Comparison of ENCODE assay signal across 17 cellular contexts in the genomic region with DNA sequence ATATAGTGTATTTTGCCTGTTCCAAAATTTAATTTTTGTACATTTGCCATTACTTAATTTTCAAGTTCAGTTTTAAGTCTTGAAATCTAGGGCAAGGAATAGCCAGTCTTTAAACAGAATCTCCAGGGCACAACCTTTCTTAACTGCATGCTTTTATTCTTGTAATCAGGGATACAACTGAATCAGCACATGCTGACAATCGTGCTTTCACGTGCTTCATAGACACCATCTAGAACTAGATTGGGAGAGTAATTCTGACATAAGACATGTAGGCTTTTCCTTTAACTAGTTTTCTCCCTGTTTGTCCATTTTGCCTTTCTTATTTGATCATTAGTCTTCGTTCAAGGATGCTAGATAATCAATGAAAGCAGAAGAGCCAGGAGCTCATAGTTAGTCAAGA.
DNase-seq lines count a peak whose midpoint lies in the region; ATAC-seq and TF ChIP-seq lines count a peak whose summit lies in the region.
"Had no signal": no experiment of that assay in that cellular context is flagged by ENCODE, and none has a peak within 500 bp of the region (broad histone marks: within the 10 kb centered on the region; RNA-seq: fewer than 3 reads in every experiment).

No MANE protein-coding gene starts in this region.

- H3K23me2 ChIP-seq in H9 (ENCODE audit: insufficient read length, low read depth, low read length, poor library complexity, severe bottlenecking): no peaks in the 10 kb centered on the region

- no peak for DNase-seq in neural progenitor cell (ENCODE audit: low spot score)
- DNase-seq in H9: no peak
- no peak for DNase-seq in NCI-H1930 (lab: John Stamatoyannopoulos, UW)
- DNase-seq: 8988T; ACHN; BE2C; C1 segment of cervical spinal cord; CD4-positive, alpha-beta memory T cell; CD4-positive, CD25-positive, alpha-beta regulatory T cell; CD8-positive, alpha-beta memory T cell; COR-L47; DMS79 treated with DMSO at 0.1 percent for 48 hours; GF-D8 had no signal

- H3K4me3 Mint-ChIP-seq in neural progenitor cell (no peak overlapping the region), H9 (no peak overlapping the region)
- H3K4me3 Mint-ChIP-seq: CD14-positive monocyte; CD4-positive, alpha-beta memory T cell; CD4-positive, CD25-positive, alpha-beta regulatory T cell; CD8-positive, alpha-beta memory T cell had no signal

- H2BK12ac ChIP-seq in H9 (ENCODE audit: insufficient read length, low read depth, low read length): no peak overlapping the region

- no peaks in the 10 kb centered on the region for H3K27me3 Mint-ChIP-seq in neural progenitor cell (ENCODE audit: insufficient read depth, low read depth)
- H3K27me3 Mint-ChIP-seq in H9 (ENCODE audit: low read depth): no peaks in the 10 kb centered on the region; the same call in 1 of the 2 replicates
- H3K27me3 Mint-ChIP-seq: CD4-positive, alpha-beta memory T cell; CD4-positive, CD25-positive, alpha-beta regulatory T cell; CD8-positive, alpha-beta memory T cell had no signal

- no peaks in the 10 kb centered on the region for H3K79me1 ChIP-seq in H9 (ENCODE audit: insufficient read depth, low read depth, low read length, poor library complexity, severe bottlenecking)

- H3K27ac ChIP-seq in SU-DHL-6 (ENCODE audit: low read depth, low read length) (no peak overlapping the region), neural progenitor cell (no peak overlapping the region), H9 (ENCODE audit: insufficient read length, low read depth, low read length) (no peak overlapping the region)
- H3K27ac ChIP-seq: BLaER1 had no signal

- no peak overlapping the region for H3K4me3 ChIP-seq in SU-DHL-6 (ENCODE audit: insufficient read depth, low read length, poor library complexity, severe bottlenecking)
- no peak overlapping the region for H3K4me3 ChIP-seq in neural progenitor cell
- H3K4me3 ChIP-seq: BLaER1 had no signal

- no peaks in the 10 kb centered on the region for H3K9me3 Mint-ChIP-seq in neural progenitor cell
- H3K9me3 Mint-ChIP-seq in H9: no peaks in the 10 kb centered on the region
- H3K9me3 Mint-ChIP-seq: CD14-positive monocyte had no signal

- H4K5ac ChIP-seq in H9 (ENCODE audit: insufficient read length, low read depth, low read length): no peak overlapping the region

- H3K27ac Mint-ChIP-seq in neural progenitor cell (no peak overlapping the region), H9 (no peak overlapping the region)
- H3K27ac Mint-ChIP-seq: CD14-positive monocyte; CD4-positive, alpha-beta memory T cell; CD4-positive, CD25-positive, alpha-beta regulatory T cell; CD8-positive, alpha-beta memory T cell had no signal

- H2AFZ ChIP-seq in SU-DHL-6 (ENCODE audit: low read depth, low read length, severe bottlenecking) (peak overlapping the region; percentile 4), neural progenitor cell (replicated peaks) (peak overlapping the region; percentile 55), H9 (ENCODE audit: low read length) (no peak overlapping the region)

- no peak overlapping the region for H2BK20ac ChIP-seq in H9 (ENCODE audit: low read depth, low read length, poor library complexity, severe bottlenecking)

- no peak overlapping the region for H2BK120ac ChIP-seq in H9 (ENCODE audit: low read depth, low read length, poor library complexity, severe bottlenecking)

- no peak overlapping the region for H2AK5ac ChIP-seq in H9 (ENCODE audit: insufficient read length, low read length)

- no peak overlapping the region for H2BK5ac ChIP-seq in H9 (ENCODE audit: insufficient read length, low read length)

- ATAC-seq in GM21367 (IDR thresholded peaks at IDR 0.05; ENCODE audit: unreplicated experiment): no peak

- no peak overlapping the region for H3K4me2 ChIP-seq in SU-DHL-6 (ENCODE audit: low read depth, low read length, poor library complexity, severe bottlenecking)
- H3K4me2 ChIP-seq in neural progenitor cell: no peak overlapping the region
- H3K4me2 ChIP-seq in H9 (ENCODE audit: insufficient read depth, insufficient read length, low read length): no peak overlapping the region
- H3K4me2 ChIP-seq: BLaER1 had no signal

- H3K9me3 ChIP-seq in SU-DHL-6 (ENCODE audit: insufficient read depth, low read length) (no peaks in the 10 kb centered on the region), neural progenitor cell (ENCODE audit: low read depth) (no peaks in the 10 kb centered on the region), H9 (ENCODE audit: control insufficient read depth, low read depth, low read length) (no peaks in the 10 kb centered on the region)
- H3K9me3 ChIP-seq: BE2C, BLaER1 had no signal

- H3K36me3 Mint-ChIP-seq in neural progenitor cell (no peaks in the 10 kb centered on the region), H9 (ENCODE audit: insufficient read depth in 1 of 3, low read depth in 3 of 3) (no peaks in the 10 kb centered on the region)
- H3K36me3 Mint-ChIP-seq: CD14-positive monocyte; CD4-positive, alpha-beta memory T cell; CD4-positive, CD25-positive, alpha-beta regulatory T cell; CD8-positive, alpha-beta memory T cell had no signal

- H3K27me3 ChIP-seq in SU-DHL-6 (ENCODE audit: low read length): no peaks in the 10 kb centered on the region
- no peaks in the 10 kb centered on the region for H3K27me3 ChIP-seq in neural progenitor cell
- no peaks in the 10 kb centered on the region for H3K27me3 ChIP-seq in H9 (ENCODE audit: insufficient read depth, low read length)
- H3K27me3 ChIP-seq: BE2C, BLaER1 had no signal

- no peak overlapping the region for H3K14ac ChIP-seq in H9 (ENCODE audit: insufficient read depth, low read length)

- H3K36me3 ChIP-seq in SU-DHL-6 (ENCODE audit: low read length): no peaks in the 10 kb centered on the region
- no peaks in the 10 kb centered on the region for H3K36me3 ChIP-seq in neural progenitor cell
- H3K36me3 ChIP-seq: BE2C, BLaER1 had no signal

- H3K4me1 ChIP-seq in neural progenitor cell: no peaks in the 10 kb centered on the region
- H3K4me1 ChIP-seq in H9 (ENCODE audit: insufficient read depth, low read length): no peaks in the 10 kb centered on the region
- H3K4me1 ChIP-seq: BE2C, BLaER1 had no signal

- no peak overlapping the region for H4K8ac ChIP-seq in H9 (replicated peaks; ENCODE audit: insufficient read length, low read depth, low read length)

- H3K4me1 Mint-ChIP-seq in neural progenitor cell: no peaks in the 10 kb centered on the region
- H3K4me1 Mint-ChIP-seq in H9: no peaks in the 10 kb centered on the region
- H3K4me1 Mint-ChIP-seq: CD14-positive monocyte; CD4-positive, alpha-beta memory T cell; CD4-positive, CD25-positive, alpha-beta regulatory T cell; CD8-positive, alpha-beta memory T cell had no signal

- H3K56ac ChIP-seq in H9 (ENCODE audit: insufficient read length, low read depth, low read length): no peak overlapping the region

- no peak overlapping the region for H3K18ac ChIP-seq in H9 (ENCODE audit: insufficient read length, low read depth, low read length)

- H3K79me2 ChIP-seq in SU-DHL-6 (ENCODE audit: insufficient read depth, low read length) (no peaks in the 10 kb centered on the region), neural progenitor cell (ENCODE audit: low read depth) (no peaks in the 10 kb centered on the region), H9 (ENCODE audit: insufficient read depth, low read length) (no peaks in the 10 kb centered on the region)

- H4K20me1 ChIP-seq in SU-DHL-6 (ENCODE audit: low read depth, low read length) (no peaks in the 10 kb centered on the region), neural progenitor cell (ENCODE audit: low read depth) (no peaks in the 10 kb centered on the region), H9 (ENCODE audit: control insufficient read depth, insufficient read depth, insufficient read length) (no peaks in the 10 kb centered on the region)
- H4K20me1 ChIP-seq: BLaER1 had no signal

- WGBS in H9 (ENCODE audit: extremely low coverage, insufficient read length, low lambda C conversion rate): no CpG with 5 or more reads among the region's 3 CpGs

- no peak overlapping the region for H2BK15ac ChIP-seq in H9 (ENCODE audit: low read depth, low read length)

- H3K9me2 ChIP-seq in SU-DHL-6 (replicated peaks; ENCODE audit: insufficient read depth, low read length): no peaks in the 10 kb centered on the region

- TF ChIP-seq CTCF in SU-DHL-6 (IDR thresholded peaks at IDR 0.05; ENCODE audit: insufficient read depth, low read length, poor library complexity, severe bottlenecking): no peak
- no peak for TF ChIP-seq CTCF in neural progenitor cell (IDR thresholded peaks at IDR 0.05)
- TF ChIP-seq CTCF in H9 (conservative IDR thresholded peaks at IDR 0.05): no peak

- H4K91ac ChIP-seq in H9 (ENCODE audit: insufficient read length, low read depth, low read length): no peak overlapping the region

- no peak overlapping the region for H3K23ac ChIP-seq in H9 (ENCODE audit: insufficient read length, low read depth, low read length)

- no peak overlapping the region for H3K4ac ChIP-seq in H9 (ENCODE audit: low read depth, low read length)

- H3K9ac ChIP-seq in SU-DHL-6 (ENCODE audit: low read length) (no peak overlapping the region), neural progenitor cell (no peak overlapping the region), H9 (ENCODE audit: extremely low read depth, insufficient read length, low read length) (no peak overlapping the region)
- H3K9ac ChIP-seq: BLaER1 had no signal

- H3T11ph ChIP-seq in H9 (ENCODE audit: low read length): no peak overlapping the region

- no peaks in the 10 kb centered on the region for H3F3A ChIP-seq in SU-DHL-6 (ENCODE audit: insufficient read depth)
- no peaks in the 10 kb centered on the region for H3F3A ChIP-seq in neural progenitor cell (ENCODE audit: low read depth)
